In the genomic region with DNA sequence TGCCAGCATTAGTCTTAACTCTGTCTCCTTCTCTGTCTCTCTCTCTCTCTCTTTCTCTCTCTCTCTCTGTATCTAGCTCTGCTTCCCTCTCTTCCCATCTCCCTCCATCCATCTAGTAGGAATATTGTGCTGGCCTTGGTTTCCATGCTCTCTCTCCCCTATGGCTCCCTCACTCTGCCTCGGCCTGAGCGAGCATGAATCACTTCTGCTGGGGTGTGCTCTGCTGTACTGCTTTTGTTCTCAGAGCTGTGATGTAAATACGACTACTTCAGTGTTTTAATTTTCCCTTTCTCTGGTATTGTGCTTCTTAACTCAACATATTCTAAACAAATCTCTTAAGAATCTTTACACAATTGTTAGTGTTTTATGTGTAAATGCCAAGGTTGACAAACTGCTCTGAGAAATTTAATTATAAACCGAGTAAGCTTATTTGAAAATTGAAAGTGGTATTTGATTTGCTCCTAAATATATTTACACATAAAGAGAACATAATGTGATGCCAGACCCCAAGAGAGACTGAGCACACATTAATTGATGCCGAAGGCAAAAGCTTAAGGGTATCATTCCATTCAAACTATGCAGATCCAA, we compare ENCODE assay signal across 19 cellular contexts.
A peak's percentile ranks its signal among the peaks of the same experiment; 100 is the strongest.
DNase-seq lines count a peak whose midpoint lies in the region; FAIRE-seq and TF ChIP-seq lines count a peak whose summit lies in the region.
"Had no signal": no experiment of that assay in that cellular context is flagged by ENCODE, and none has a peak within 500 bp of the region (broad histone marks: within the 10 kb centered on the region; RNA-seq: fewer than 3 reads in every experiment).

No MANE protein-coding gene starts in this region.

- H3K9me3 ChIP-seq in astrocyte (ENCODE audit: insufficient read depth, low read depth, low read length) (peaks cover 3% of the 10 kb centered on the region), hepatocyte (ENCODE audit: low read depth) (no peaks in the 10 kb centered on the region)

- H3K36me3 Mint-ChIP-seq in astrocyte (ENCODE audit: low read depth, unreplicated experiment) = no peaks in the 10 kb centered on the region
- no peaks in the 10 kb centered on the region for H3K36me3 Mint-ChIP-seq in activated CD4-positive, alpha-beta memory T cell treated with anti-CD3 and anti-CD28 coated beads for 36 hours
- H3K36me3 Mint-ChIP-seq: naive B cell had no signal

- POLR2A ChIA-PET in activated CD4-positive, alpha-beta memory T cell treated with anti-CD3 and anti-CD28 coated beads for 36 hours (lab: Charles Lee) = no interaction called here

- H3K27me3 ChIP-seq in astrocyte (ENCODE audit: insufficient read depth, low read length) (no peaks in the 10 kb centered on the region), hepatocyte (no peaks in the 10 kb centered on the region)
- H3K27me3 ChIP-seq: stomach had no signal

- CTCF ChIA-PET in activated CD4-positive, alpha-beta memory T cell treated with anti-CD3 and anti-CD28 coated beads for 36 hours (lab: Charles Lee) = interaction anchor here (1.5 kb wide), 1 partner anchor 17 kb away, joined by 4 read pairs; no protein-coding TSS in a partner anchor

- no peaks in the 10 kb centered on the region for H4K20me1 ChIP-seq in astrocyte (ENCODE audit: insufficient read depth, low read length)
- no peaks in the 10 kb centered on the region for H4K20me1 ChIP-seq in hepatocyte (ENCODE audit: insufficient read depth, poor library complexity, severe bottlenecking)

- H3K4me2 ChIP-seq in astrocyte (ENCODE audit: low read length) (peak overlapping the region; percentile 57), hepatocyte (no peak overlapping the region)

- DNase-seq in ELR (ENCODE audit: low read depth) (peak; percentile 47), NCI-H1436 (lab: John Stamatoyannopoulos, UW) (peak; percentile 16), astrocyte (ENCODE audit: low read depth) (peak; percentile 34), hepatocyte (ENCODE audit: low spot score) (no peak), SKM-1 (lab: John Stamatoyannopoulos, UW; ENCODE audit: unreplicated experiment) (no peak), GM19240 (ENCODE audit: insufficient read length, low spot score) (no peak)
- DNase-seq in activated CD4-positive, alpha-beta T cell treated with anti-CD3 and anti-CD28 coated beads for 4 hours = no peak
- DNase-seq in activated CD4-positive, alpha-beta memory T cell treated with anti-CD3 and anti-CD28 coated beads for 36 hours = no peak
- DNase-seq: activated CD4-positive, CD25-positive, alpha-beta regulatory T cell; activated CD8-positive, alpha-beta memory T cell treated with anti-CD3 and anti-CD28 coated beads, Interleukin-2, amount 50 U/mL, for 48 hours; activated naive CD4-positive, alpha-beta T cell treated with anti-CD3 and anti-CD28 coated beads, Interleukin-2, amount 50 U/mL, for 16 hours; cerebellar nuclear complex; left colon; naive B cell; NCI-H524 treated with DMSO at 0.1 percent for 48 hours; stomach had no signal

- FAIRE-seq in astrocyte (lab: Jason Lieb, UNC) = no peak
- FAIRE-seq: HepG2 had no signal

- intact Hi-C loops in activated CD4-positive, alpha-beta memory T cell treated with anti-CD3 and anti-CD28 coated beads for 36 hours (cut with micrococcal nuclease) = no loop called here

- H3K27ac ChIP-seq in astrocyte (ENCODE audit: low read depth, low read length) = no peak overlapping the region
- no peak overlapping the region for H3K27ac ChIP-seq in hepatocyte

- H3K4me1 ChIP-seq in astrocyte (ENCODE audit: insufficient read depth, low read length) (no peaks in the 10 kb centered on the region), hepatocyte (ENCODE audit: insufficient read depth) (no peaks in the 10 kb centered on the region)

- peak overlapping the region; percentile 35 for H3K9ac ChIP-seq in astrocyte (ENCODE audit: low read length)

- H3K36me3 ChIP-seq in astrocyte (ENCODE audit: insufficient read depth, low read length) (no peaks in the 10 kb centered on the region), hepatocyte (replicated peaks; ENCODE audit: insufficient read depth, low read depth) (no peaks in the 10 kb centered on the region)
- H3K36me3 ChIP-seq: stomach had no signal

- H3K4me3 Mint-ChIP-seq in astrocyte (ENCODE audit: unreplicated experiment) = no peak overlapping the region
- no peak overlapping the region for H3K4me3 Mint-ChIP-seq in activated CD4-positive, alpha-beta memory T cell treated with anti-CD3 and anti-CD28 coated beads for 36 hours
- H3K4me3 Mint-ChIP-seq: B cell; naive B cell; T-helper 1 cell treated with Interleukin-12 subunit alpha and Interleukin-12 subunit beta and Interleukin-4 antibody, amounts not matched to agents 30 μg/mL and 1 μg/mL, for 36 hours had no signal

- peaks cover 5% of the 10 kb centered on the region for H3K4me1 Mint-ChIP-seq in astrocyte (ENCODE audit: low read depth, unreplicated experiment)
- no peaks in the 10 kb centered on the region for H3K4me1 Mint-ChIP-seq in activated CD4-positive, alpha-beta memory T cell treated with anti-CD3 and anti-CD28 coated beads for 36 hours (ENCODE audit: low read depth)
- H3K4me1 Mint-ChIP-seq: B cell, naive B cell had no signal

- WGBS in hepatocyte (ENCODE audit: low lambda C conversion rate, missing lambda C conversion rate) = 59% methylated on average over 5 of the region's 5 CpGs

- no peaks in the 10 kb centered on the region for H3K27me3 Mint-ChIP-seq in astrocyte (ENCODE audit: low read depth, unreplicated experiment)
- no peaks in the 10 kb centered on the region for H3K27me3 Mint-ChIP-seq in activated CD4-positive, alpha-beta memory T cell treated with anti-CD3 and anti-CD28 coated beads for 36 hours
- H3K27me3 Mint-ChIP-seq: naive B cell had no signal

- no peaks in the 10 kb centered on the region for H3K9me2 ChIP-seq in hepatocyte (replicated peaks; ENCODE audit: insufficient read depth)

- H3K9me3 Mint-ChIP-seq in astrocyte (ENCODE audit: unreplicated experiment) = no peaks in the 10 kb centered on the region
- H3K9me3 Mint-ChIP-seq in activated CD4-positive, alpha-beta memory T cell treated with anti-CD3 and anti-CD28 coated beads for 36 hours = peaks cover 4% of the 10 kb centered on the region

- H2AFZ ChIP-seq in astrocyte (ENCODE audit: low read depth, low read length) (peak overlapping the region; percentile 70), hepatocyte (peak overlapping the region; percentile 7)

- H3K4me3 ChIP-seq in astrocyte (ENCODE audit: insufficient read depth, low read depth, low read length) (no peak overlapping the region), hepatocyte (no peak overlapping the region)
- H3K4me3 ChIP-seq: stomach had no signal

- H3K79me2 ChIP-seq in astrocyte (ENCODE audit: insufficient read depth, low read length) = no peaks in the 10 kb centered on the region
- no peaks in the 10 kb centered on the region for H3K79me2 ChIP-seq in hepatocyte

- peak overlapping the region; percentile 82 for H3K27ac Mint-ChIP-seq in astrocyte (ENCODE audit: unreplicated experiment)
- H3K27ac Mint-ChIP-seq in activated CD4-positive, alpha-beta memory T cell treated with anti-CD3 and anti-CD28 coated beads for 36 hours = no peak overlapping the region
- H3K27ac Mint-ChIP-seq: B cell; T-helper 1 cell treated with Interleukin-12 subunit alpha and Interleukin-12 subunit beta and Interleukin-4 antibody, amounts not matched to agents 30 μg/mL and 1 μg/mL, for 36 hours had no signal

- TF ChIP-seq CTCF in astrocyte (IDR thresholded peaks at IDR 0.05; ENCODE audit: insufficient read depth, low read depth, low read length) (no peak), hepatocyte (IDR thresholded peaks at IDR 0.05; ENCODE audit: poor library complexity) (no peak)

Comparison
In these comparisons a context has a peak if more than half of its experiments do, and no peak if none do; other contexts are left out.
1. DNase-seq: peak in ELR (single experiment), NCI-H1436 (single experiment) and astrocyte (single experiment); none in hepatocyte (single experiment), activated CD4-positive, alpha-beta T cell treated with anti-CD3 and anti-CD28 coated beads for 4 hours (0 of 2), SKM-1 (single experiment), activated CD4-positive, alpha-beta memory T cell treated with anti-CD3 and anti-CD28 coated beads for 36 hours (single experiment) and GM19240 (single experiment).